12 cellular contexts compared by ENCODE assay signal in the genomic region with DNA sequence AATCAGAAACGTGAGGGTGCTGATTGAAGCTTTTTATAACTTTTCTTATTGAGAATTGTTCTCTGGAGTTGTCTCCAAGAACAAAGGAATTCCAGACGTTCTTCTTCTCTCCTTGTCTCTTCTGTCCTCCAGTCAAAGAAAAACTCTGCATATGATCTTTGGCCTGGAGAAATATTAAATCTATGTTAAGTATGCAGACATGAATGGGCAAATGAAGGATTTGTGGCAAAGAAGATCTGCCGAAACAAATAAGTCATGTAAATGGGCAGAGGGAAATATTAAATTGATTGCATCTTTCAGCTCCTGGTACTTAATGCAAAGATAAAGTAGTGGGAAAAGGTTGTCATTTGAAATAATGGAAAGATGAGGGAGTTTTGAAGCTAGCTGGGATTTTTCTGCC.
"Had no signal": no experiment of that assay in that cellular context is flagged by ENCODE, and none has a peak within 500 bp of the region (broad histone marks: within the 10 kb centered on the region; RNA-seq: fewer than 3 reads in every experiment).

No MANE protein-coding gene starts in this region.

- H3K9me3 Mint-ChIP-seq: activated T-helper 1 cell treated with anti-CD3 and anti-CD28 coated beads, Interleukin-12 subunit alpha, Interleukin-12 subunit beta, Interleukin-2, Interleukin-4 antibody, amounts not matched to agents 30 ng/mL and 10 ng/mL and 1 ng/mL, durations not matched to agents 14 hours and 24 hours and 36 hours; naive B cell had no signal

- H3K27ac Mint-ChIP-seq: activated CD4-positive, alpha-beta T cell treated with anti-CD3 and anti-CD28 coated beads, Interleukin-2, amount 10 ng/mL, durations not matched to agents 24 days and 14 days; activated T-helper 1 cell treated with anti-CD3 and anti-CD28 coated beads, Interleukin-12 subunit alpha, Interleukin-12 subunit beta, Interleukin-2, Interleukin-4 antibody, amounts not matched to agents 30 ng/mL and 10 ng/mL and 1 ng/mL, durations not matched to agents 14 hours and 24 hours and 36 hours had no signal

- H3K9me3 ChIP-seq: gastrocnemius medialis, transverse colon had no signal

- H3K4me3 ChIP-seq: gastrocnemius medialis, transverse colon had no signal

- H3K4me3 Mint-ChIP-seq: activated CD4-positive, alpha-beta T cell treated with anti-CD3 and anti-CD28 coated beads, Interleukin-2, amount 10 ng/mL, durations not matched to agents 24 days and 14 days; activated T-helper 1 cell treated with anti-CD3 and anti-CD28 coated beads, Interleukin-12 subunit alpha, Interleukin-12 subunit beta, Interleukin-2, Interleukin-4 antibody, amounts not matched to agents 30 ng/mL and 10 ng/mL and 1 ng/mL, durations not matched to agents 14 hours and 24 hours and 36 hours; naive B cell had no signal

- H3K27ac ChIP-seq: gastrocnemius medialis had no signal

- H3K36me3 ChIP-seq: gastrocnemius medialis, transverse colon had no signal

- H3K36me3 Mint-ChIP-seq: naive B cell had no signal

- ATAC-seq: gastrocnemius medialis had no signal

- H3K27me3 ChIP-seq: gastrocnemius medialis, transverse colon had no signal

- H3K27me3 Mint-ChIP-seq: activated CD4-positive, alpha-beta T cell treated with anti-CD3 and anti-CD28 coated beads, Interleukin-2, amount 10 ng/mL, durations not matched to agents 24 days and 14 days; naive B cell had no signal

- DNase-seq: activated CD4-positive, alpha-beta T cell treated with anti-CD3 and anti-CD28 coated beads, Interleukin-2, amount 10 ng/mL, durations not matched to agents 24 days and 14 days; activated CD4-positive, CD25-positive, alpha-beta regulatory T cell; erythroblast; gastrocnemius medialis; left colon; naive B cell; stimulated activated CD4-positive, alpha-beta T cell treated with anti-CD3 and anti-CD28 coated beads, Interleukin-15, amount 100 ng/mL, for 24 hours; stimulated activated CD4-positive, alpha-beta T cell treated with anti-CD3 and anti-CD28 coated beads, Interleukin-4, amount 100 ng/mL, for 24 hours; stimulated activated naive CD4-positive, alpha-beta T cell; substantia nigra; transverse colon had no signal
